Comparison of ENCODE assay signal across 10 cellular contexts in the genomic region with DNA sequence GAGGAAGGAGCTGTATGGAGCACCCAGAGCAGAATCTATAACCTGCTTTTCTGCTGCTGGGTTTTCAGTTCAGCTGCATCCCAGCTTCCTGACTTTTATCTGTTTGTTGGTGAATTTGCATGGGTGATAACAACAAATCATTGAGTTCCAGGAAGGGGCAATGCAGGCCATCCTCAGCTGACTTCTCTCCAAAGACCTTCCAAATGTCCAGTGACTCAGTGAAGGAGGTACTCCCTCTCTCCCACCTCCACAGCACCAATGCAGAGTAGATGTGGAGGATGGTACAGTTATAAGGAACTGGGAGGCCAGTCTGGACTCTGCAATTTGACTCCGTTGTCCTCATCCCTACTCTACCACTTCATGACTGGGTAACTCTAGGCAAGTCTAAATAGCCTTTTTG. TPM values are rescaled to one million over a fixed set of nuclear protein-coding genes. Genes with fewer than 3 reads are reported as not detected.
DNase-seq lines count a peak whose midpoint lies in the region; ATAC-seq and TF ChIP-seq lines count a peak whose summit lies in the region.
"Had no signal": no experiment of that assay in that cellular context is flagged by ENCODE, and none has a peak within 500 bp of the region (broad histone marks: within the 10 kb centered on the region; RNA-seq: fewer than 3 reads in every experiment).

No MANE protein-coding gene starts in this region.

- no peak overlapping the region for H3K27ac Mint-ChIP-seq in stimulated activated naive CD8-positive, alpha-beta T cell treated with anti-CD3 and anti-CD28 coated beads, Interleukin-15, Interleukin-2, amounts not matched to agents 100 ng/mL and 50 ng/mL, for 24 hours
- peak overlapping the region in 2 of 5 experiments; percentile 96 to 98 for H3K27ac Mint-ChIP-seq in brain

- no peak for TF ChIP-seq CTCF in brain (conservative IDR thresholded peaks at IDR 0.05)
- no peak for TF ChIP-seq CTCF in BE2C (IDR thresholded peaks at IDR 0.05; ENCODE audit: low read depth, low read length)

- H3K27ac ChIP-seq in mucosa of rectum (ENCODE audit: low read depth in 2 of 2, low read length in 2 of 2): peak overlapping the region; percentile 95 to 96

- H3K36me3 ChIP-seq in mucosa of rectum (ENCODE audit: control insufficient read depth in 2 of 2, insufficient read depth in 2 of 2, low read length in 2 of 2): no peaks in the 10 kb centered on the region
- peaks cover 2% of the 10 kb centered on the region; the same call in 1 of the 2 replicates for H3K36me3 ChIP-seq in BE2C

- H3K4me3 Mint-ChIP-seq in stimulated activated naive CD8-positive, alpha-beta T cell treated with anti-CD3 and anti-CD28 coated beads, Interleukin-15, Interleukin-2, amounts not matched to agents 100 ng/mL and 50 ng/mL, for 24 hours: peak overlapping the region; percentile 99
- H3K4me3 Mint-ChIP-seq in brain: peak overlapping the region in 4 of 5 experiments; percentile 90 to 99 (median 96)

- no peak for DNase-seq in stimulated activated naive CD8-positive, alpha-beta T cell treated with anti-CD3 and anti-CD28 coated beads, Interleukin-15, Interleukin-2, amounts not matched to agents 100 U/mL and 50 U/mL, for 24 hours
- DNase-seq in BE2C (no peak), hippocampal formation (lab: John Stamatoyannopoulos, UW) (no peak)
- no peak for DNase-seq in activated effector memory CD4-positive, alpha-beta T cell treated with Interleukin-2 at 50 U/mL for 16 hours
- DNase-seq: NCI-H2029 treated with DMSO at 0.1 percent for 48 hours had no signal

- H3K27me3 Mint-ChIP-seq in stimulated activated naive CD8-positive, alpha-beta T cell treated with anti-CD3 and anti-CD28 coated beads, Interleukin-15, Interleukin-2, amounts not matched to agents 100 ng/mL and 50 ng/mL, for 24 hours: peaks cover 4% of the 10 kb centered on the region
- H3K27me3 Mint-ChIP-seq in brain: peaks cover 11% of the 10 kb centered on the region

- H3K9ac ChIP-seq in mucosa of rectum (ENCODE audit: low read depth in 1 of 2, low read length in 2 of 2): peak overlapping the region; percentile 15 to 98

- H3K36me3 Mint-ChIP-seq in stimulated activated naive CD8-positive, alpha-beta T cell treated with anti-CD3 and anti-CD28 coated beads, Interleukin-15, Interleukin-2, amounts not matched to agents 100 ng/mL and 50 ng/mL, for 24 hours (ENCODE audit: low read depth): peaks cover 28% of the 10 kb centered on the region
- peaks cover 4% of the 10 kb centered on the region for H3K36me3 Mint-ChIP-seq in brain

- H3K4me1 ChIP-seq in mucosa of rectum (ENCODE audit: control insufficient read depth in 2 of 2, insufficient read depth in 2 of 2, low read length in 2 of 2): peaks cover 37 to 45% of the 10 kb centered on the region in 2 donors
- H3K4me1 ChIP-seq in BE2C: no peaks in the 10 kb centered on the region

- H3K4me3 ChIP-seq in mucosa of rectum (ENCODE audit: low read length in 2 of 2): peak overlapping the region; percentile 80 to 98
- no peak overlapping the region for H3K4me3 ChIP-seq in BE2C (ENCODE audit: low read depth, low read length)

- H3K27me3 ChIP-seq in mucosa of rectum (ENCODE audit: control insufficient read depth in 2 of 2, insufficient read depth in 2 of 2, low read length in 2 of 2): no peaks in the 10 kb centered on the region
- no peaks in the 10 kb centered on the region for H3K27me3 ChIP-seq in BE2C

- H3K9me3 Mint-ChIP-seq in stimulated activated naive CD8-positive, alpha-beta T cell treated with anti-CD3 and anti-CD28 coated beads, Interleukin-15, Interleukin-2, amounts not matched to agents 100 ng/mL and 50 ng/mL, for 24 hours: no peaks in the 10 kb centered on the region
- peaks cover 0 to 3% (median 0%) of the 10 kb centered on the region in 5 experiments for H3K9me3 Mint-ChIP-seq in brain

- no peak for ATAC-seq in stimulated activated naive CD8-positive, alpha-beta T cell treated with anti-CD3 and anti-CD28 coated beads, Interleukin-15, Interleukin-2, amounts not matched to agents 100 U/mL and 50 U/mL, for 24 hours
- ATAC-seq in HG02852 (IDR thresholded peaks at IDR 0.05; ENCODE audit: unreplicated experiment): no peak

- H3K9me3 ChIP-seq in mucosa of rectum (ENCODE audit: control insufficient read depth in 2 of 2, low read length in 2 of 2): no peaks in the 10 kb centered on the region
- H3K9me3 ChIP-seq in BE2C: no peaks in the 10 kb centered on the region
- H3K9me3 ChIP-seq: mucosa of descending colon had no signal

- peaks cover 49% of the 10 kb centered on the region for H3K4me1 Mint-ChIP-seq in stimulated activated naive CD8-positive, alpha-beta T cell treated with anti-CD3 and anti-CD28 coated beads, Interleukin-15, Interleukin-2, amounts not matched to agents 100 ng/mL and 50 ng/mL, for 24 hours (ENCODE audit: low read depth)
- H3K4me1 Mint-ChIP-seq in brain: peaks cover 42% of the 10 kb centered on the region

RNA-seq across cellular contexts. Expression of a gene that starts 1.7 kb away (rescaled TPM):
- 235 TPM for polyA plus RNA-seq in brain (ENCODE audit: insufficient read depth, low read depth, low replicate concordance)
- polyA plus RNA-seq in BE2C (2012; ENCODE audit: insufficient read depth, insufficient read length, low read depth): 176 TPM

RNA-seq across cellular contexts. Expression of a gene that starts 50.0 kb away (rescaled TPM):
- 0.27 TPM for polyA plus RNA-seq in brain (ENCODE audit: insufficient read depth, low read depth, low replicate concordance)
- polyA plus RNA-seq in BE2C (2012; ENCODE audit: insufficient read depth, insufficient read length, low read depth): not detected
